17 cellular contexts compared by ENCODE assay signal in genomic region chr17:78528541-78528940, GRCh38. TPM values are rescaled to one million over a fixed set of nuclear protein-coding genes. Genes with fewer than 3 reads are reported as not detected.
DNase-seq lines count a peak whose midpoint lies in the region; ATAC-seq, FAIRE-seq and TF ChIP-seq lines count a peak whose summit lies in the region.
"Had no signal": no experiment of that assay in that cellular context is flagged by ENCODE, and none has a peak within 500 bp of the region (broad histone marks: within the 10 kb centered on the region; RNA-seq: fewer than 3 reads in every experiment).

No MANE protein-coding gene starts in this region.

- H3K27ac ChIP-seq in DND-41 (ENCODE audit: low read length), result no peak overlapping the region
- no peak overlapping the region for H3K27ac ChIP-seq in neural progenitor cell
- H3K27ac ChIP-seq: RWPE1 had no signal

- in situ Hi-C loops in G401 (cut with HindIII; ENCODE audit: low sequenced_read_pairs), result no loop called here

- peak; percentile 56; the same call in 2 of the 3 replicates for ATAC-seq in DND-41 (ENCODE audit: insufficient read depth, low read depth)

- no peak for TF ChIP-seq POLR2A in GM12892 (IDR thresholded peaks at IDR 0.05; ENCODE audit: low read depth, low read length)

- H3F3A ChIP-seq in neural progenitor cell (ENCODE audit: low read depth), result no peaks in the 10 kb centered on the region

- H3K79me2 ChIP-seq in DND-41 (ENCODE audit: insufficient read depth, low read length), result no peaks in the 10 kb centered on the region
- no peaks in the 10 kb centered on the region for H3K79me2 ChIP-seq in neural progenitor cell (ENCODE audit: low read depth)

- H3K27me3 ChIP-seq in DND-41 (ENCODE audit: insufficient read depth, low read length, poor library complexity) (no peaks in the 10 kb centered on the region), neural progenitor cell (no peaks in the 10 kb centered on the region)
- H3K27me3 ChIP-seq: BE2C had no signal

- H3K4me1 Mint-ChIP-seq in neural progenitor cell, result peaks cover 9% of the 10 kb centered on the region

- peak; percentile 15 for DNase-seq in DND-41
- peak; percentile 45 for DNase-seq in NCI-H2029 (lab: John Stamatoyannopoulos, UW)
- DNase-seq in NCI-H748 treated with DMSO at 0.1 percent for 48 hours (lab: John Stamatoyannopoulos, UW), result peak; percentile 58
- DNase-seq in neural progenitor cell (ENCODE audit: low spot score), result peak; percentile 46
- no peak for DNase-seq in stimulated activated CD4-positive, alpha-beta T cell treated with anti-CD3 and anti-CD28 coated beads, Interleukin-4, amount 100 ng/mL, for 24 hours
- DNase-seq in GM12892 (ENCODE audit: insufficient read length), result no peak
- DNase-seq in germinal center (ENCODE audit: low spot score), result no peak
- DNase-seq in G401 (ENCODE audit: low spot score), result no peak
- DNase-seq: activated CD4-positive, alpha-beta T cell treated with anti-CD3 and anti-CD28 coated beads, Interleukin-2, amount 10 ng/mL, durations not matched to agents 24 days and 14 days; activated T-cell treated with anti-CD3 and anti-CD28 coated beads, Interleukin-2, amount 50 U/mL, for 48 hours; BE2C; NCI-H446; stimulated activated CD8-positive, alpha-beta memory T cell treated with anti-CD3 and anti-CD28 coated beads, Interleukin-4, amount 100 ng/mL, for 48 hours; T-helper 9 cell had no signal

- H3K9me3 Mint-ChIP-seq in neural progenitor cell, result peaks cover 3% of the 10 kb centered on the region
- H3K9me3 Mint-ChIP-seq: activated CD4-positive, alpha-beta T cell treated with anti-CD3 and anti-CD28 coated beads, Interleukin-2, amount 10 ng/mL, durations not matched to agents 24 days and 14 days; dendritic cell treated with granulocyte-macrophage colony-stimulating factor and Interleukin-4, amounts not matched to agents 40 ng/mL and 50 ng/mL, for 4 days had no signal

- no peak overlapping the region for H2AFZ ChIP-seq in DND-41 (ENCODE audit: low read depth, low read length)
- H2AFZ ChIP-seq in neural progenitor cell (replicated peaks), result no peak overlapping the region

- H3K4me3 ChIP-seq in DND-41 (ENCODE audit: low read depth in 1 of 2, low read length in 2 of 2) (no peak overlapping the region), neural progenitor cell (no peak overlapping the region)

- no peaks in the 10 kb centered on the region for H3K4me1 ChIP-seq in DND-41 (ENCODE audit: insufficient read depth, low read length)
- no peaks in the 10 kb centered on the region for H3K4me1 ChIP-seq in neural progenitor cell

- H3K4me3 Mint-ChIP-seq in neural progenitor cell, result no peak overlapping the region
- H3K4me3 Mint-ChIP-seq: activated CD4-positive, alpha-beta T cell treated with anti-CD3 and anti-CD28 coated beads, Interleukin-2, amount 10 ng/mL, durations not matched to agents 24 days and 14 days; dendritic cell treated with granulocyte-macrophage colony-stimulating factor and Interleukin-4, amounts not matched to agents 40 ng/mL and 50 ng/mL, for 4 days had no signal

- H3K9ac ChIP-seq in DND-41 (ENCODE audit: low read depth, low read length) (no peak overlapping the region), neural progenitor cell (no peak overlapping the region)

- no peaks in the 10 kb centered on the region for H3K36me3 Mint-ChIP-seq in neural progenitor cell

- H3K27ac Mint-ChIP-seq in neural progenitor cell, result peak overlapping the region; percentile 77
- H3K27ac Mint-ChIP-seq: activated CD4-positive, alpha-beta T cell treated with anti-CD3 and anti-CD28 coated beads, Interleukin-2, amount 10 ng/mL, durations not matched to agents 24 days and 14 days; dendritic cell treated with granulocyte-macrophage colony-stimulating factor and Interleukin-4, amounts not matched to agents 40 ng/mL and 50 ng/mL, for 4 days had no signal

- no peak for FAIRE-seq in GM12892 (lab: Jason Lieb, UNC)
- FAIRE-seq: G401.6 had no signal

- TF ChIP-seq CTCF in DND-41 (IDR thresholded peaks at IDR 0.05; ENCODE audit: borderline replicate concordance, extremely low read depth, low read length, poor library complexity, severe bottlenecking) (no peak), neural progenitor cell (IDR thresholded peaks at IDR 0.05) (no peak)

- H3K27me3 Mint-ChIP-seq in neural progenitor cell (ENCODE audit: insufficient read depth, low read depth), result peaks cover 3% of the 10 kb centered on the region
- H3K27me3 Mint-ChIP-seq: activated CD4-positive, alpha-beta T cell treated with anti-CD3 and anti-CD28 coated beads, Interleukin-2, amount 10 ng/mL, durations not matched to agents 24 days and 14 days had no signal

- H3K4me2 ChIP-seq in DND-41 (ENCODE audit: insufficient read depth, low read length) (no peak overlapping the region), neural progenitor cell (no peak overlapping the region)

- H3K9me3 ChIP-seq in DND-41 (ENCODE audit: insufficient read depth, low read length, severe bottlenecking) (no peaks in the 10 kb centered on the region), neural progenitor cell (ENCODE audit: low read depth) (no peaks in the 10 kb centered on the region)
- H3K9me3 ChIP-seq: BE2C had no signal

- H3K36me3 ChIP-seq in DND-41 (ENCODE audit: insufficient read depth, low read length) (no peaks in the 10 kb centered on the region), neural progenitor cell (no peaks in the 10 kb centered on the region)
- H3K36me3 ChIP-seq: BE2C had no signal

- H4K20me1 ChIP-seq in DND-41 (ENCODE audit: insufficient read depth, low read length), result no peaks in the 10 kb centered on the region
- no peaks in the 10 kb centered on the region for H4K20me1 ChIP-seq in neural progenitor cell (ENCODE audit: low read depth)

RNA-seq across cellular contexts. Expression of gene DNAH17, which starts 48.7 kb away (rescaled TPM):
- total RNA-seq in neural progenitor cell (ENCODE audit: low replicate concordance), result 0.03 TPM in 1 of 2 replicates, not detected in the other
- polyA plus RNA-seq in GM12892 (2012; ENCODE audit: missing spikeins), result 1.9 TPM
- not detected in 2 replicates for total RNA-seq in G401 (2014; rRNA removed; shearing (Covaris generic))

Comparison
In these comparisons a context has a peak if more than half of its experiments do, and no peak if none do; other contexts are left out.
1. DNase-seq: peak in DND-41 (single experiment), NCI-H2029 (single experiment), NCI-H748 treated with DMSO at 0.1 percent for 48 hours (single experiment) and neural progenitor cell (single experiment); none in stimulated activated CD4-positive, alpha-beta T cell treated with anti-CD3 and anti-CD28 coated beads, Interleukin-4, amount 100 ng/mL, for 24 hours (single experiment), GM12892 (single experiment), germinal center (single experiment) and G401 (single experiment).